9 cellular contexts compared by ENCODE assay signal in genomic region chr2:182240862-182241371, GRCh38.
DNase-seq lines count a peak whose midpoint lies in the region; ATAC-seq and TF ChIP-seq lines count a peak whose summit lies in the region.
"Had no signal": no experiment of that assay in that cellular context is flagged by ENCODE, and none has a peak within 500 bp of the region (broad histone marks: within the 10 kb centered on the region; RNA-seq: fewer than 3 reads in every experiment).

No MANE protein-coding gene starts in this region.

- intact Hi-C loops in colonic mucosa (cut with DNase I): no loop called here

- H3K36me3 ChIP-seq in colonic mucosa: no peaks in the 10 kb centered on the region
- H3K36me3 ChIP-seq: BLaER1 had no signal

- TF ChIP-seq CTCF in colonic mucosa (IDR thresholded peaks at IDR 0.05): peak; percentile 31

- ATAC-seq in GM19438 (IDR thresholded peaks at IDR 0.05; ENCODE audit: low read depth, unreplicated experiment) (peak; percentile 100), HG03159 (IDR thresholded peaks at IDR 0.05; ENCODE audit: unreplicated experiment) (peak; percentile 100)

- H3K4me1 ChIP-seq in colonic mucosa: no peaks in the 10 kb centered on the region
- H3K4me1 ChIP-seq: BLaER1 had no signal

- H3K27ac ChIP-seq in colonic mucosa: no peak overlapping the region
- H3K27ac ChIP-seq: BLaER1 had no signal

- no peaks in the 10 kb centered on the region for H3K9me3 ChIP-seq in colonic mucosa
- H3K9me3 ChIP-seq: BLaER1 had no signal

- no peaks in the 10 kb centered on the region for H3K27me3 ChIP-seq in colonic mucosa
- H3K27me3 ChIP-seq: BLaER1 had no signal

- DNase-seq in NCI-H1105 treated with DMSO at 0.1 percent for 48 hours (lab: John Stamatoyannopoulos, UW) (peak; percentile 54), NCI-H1105 (lab: John Stamatoyannopoulos, UW) (no peak), NOMO-1 (lab: John Stamatoyannopoulos, UW; ENCODE audit: unreplicated experiment in 2 of 2) (peak; percentile 12 to 64), colonic mucosa (peak; percentile 55), mucosa of gallbladder (ENCODE audit: low spot score) (peak; percentile 48), glomerular visceral epithelial cell (ENCODE audit: extremely low spot score) (no peak)

- H3K4me3 ChIP-seq in colonic mucosa: no peak overlapping the region
- H3K4me3 ChIP-seq: BLaER1 had no signal

- H3K9ac ChIP-seq in colonic mucosa (ENCODE audit: low read depth in 2 of 2, low read length in 2 of 2): no peak overlapping the region
- H3K9ac ChIP-seq: BLaER1 had no signal

Comparison
In these comparisons a context has a peak if more than half of its experiments do, and no peak if none do; other contexts are left out.
1. DNase-seq: peak in NCI-H1105 treated with DMSO at 0.1 percent for 48 hours (single experiment), NOMO-1 (2 of 2), colonic mucosa (single experiment) and mucosa of gallbladder (single experiment); none in NCI-H1105 (single experiment) and glomerular visceral epithelial cell (single experiment).